ENCODE assay signal across 1 cellular context in the genomic region with DNA sequence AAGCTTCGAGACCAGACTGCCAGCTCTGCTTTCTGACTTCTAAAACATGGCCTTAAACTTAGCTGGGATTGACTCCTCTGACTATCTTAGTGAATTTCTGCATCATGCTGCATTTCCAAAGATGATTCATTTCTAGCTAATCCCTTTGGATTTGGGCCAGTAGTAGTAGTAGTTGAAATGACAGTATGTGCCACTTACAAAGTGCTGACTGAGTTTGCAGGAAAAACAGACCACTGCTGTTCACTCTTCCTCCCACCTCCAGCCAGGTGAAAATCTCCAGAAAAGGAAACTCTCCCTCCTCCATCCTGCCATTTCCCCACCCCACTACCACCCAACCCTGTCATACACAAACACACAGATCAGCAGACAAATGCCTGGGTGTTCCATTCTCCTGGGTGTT.
TF ChIP-seq lines count a peak whose summit lies in the region.

No MANE protein-coding gene starts in this region.

TF ChIP-seq in K562, 482 proteins besides CTCF, POLR2A, EP300 and RAD21 (continued from another document):
- TF ChIP-seq SMARCE1 (IDR thresholded peaks at IDR 0.05) (peak; percentile 56; the same call in 1 of the 2 replicates), ARID1B (IDR thresholded peaks at IDR 0.05) (peak; percentile 40; the same call in 1 of the 2 replicates), NFIC (IDR thresholded peaks at IDR 0.05) (peak; percentile 90), TCF3 (CRISPR knock-in tag; IDR thresholded peaks at IDR 0.05) (peak; percentile 7; the same call in 1 of the 2 replicates), NR2C1 (IDR thresholded peaks at IDR 0.05) (no peak), NR2C1 (tag; IDR thresholded peaks at IDR 0.05) (no peak), DPF2 (IDR thresholded peaks at IDR 0.05) (peak; percentile 58; the same call in 1 of the 2 replicates), GTF3C2 (IDR thresholded peaks at IDR 0.05; ENCODE audit: borderline replicate concordance, extremely low read depth, insufficient read length) (no peak), ZNF551 (CRISPR knock-in tag; IDR thresholded peaks at IDR 0.05) (no peak), HMBOX1 (IDR thresholded peaks at IDR 0.05) (0 out of 2 replicates have a peak, but pooled peaks have one; percentile 28), NFE2 (IDR thresholded peaks at IDR 0.05; ENCODE audit: low read depth) (peak; percentile 20; the same call in 1 of the 2 replicates), JUN (IDR thresholded peaks at IDR 0.05; ENCODE audit: borderline replicate concordance, low read depth, low read length) (peak; percentile 44; the same call in 1 of the 2 replicates), JUN (CRISPR knock-in tag; IDR thresholded peaks at IDR 0.05; ENCODE audit: borderline replicate concordance) (no peak)
- TF ChIP-seq, protein P1, sequence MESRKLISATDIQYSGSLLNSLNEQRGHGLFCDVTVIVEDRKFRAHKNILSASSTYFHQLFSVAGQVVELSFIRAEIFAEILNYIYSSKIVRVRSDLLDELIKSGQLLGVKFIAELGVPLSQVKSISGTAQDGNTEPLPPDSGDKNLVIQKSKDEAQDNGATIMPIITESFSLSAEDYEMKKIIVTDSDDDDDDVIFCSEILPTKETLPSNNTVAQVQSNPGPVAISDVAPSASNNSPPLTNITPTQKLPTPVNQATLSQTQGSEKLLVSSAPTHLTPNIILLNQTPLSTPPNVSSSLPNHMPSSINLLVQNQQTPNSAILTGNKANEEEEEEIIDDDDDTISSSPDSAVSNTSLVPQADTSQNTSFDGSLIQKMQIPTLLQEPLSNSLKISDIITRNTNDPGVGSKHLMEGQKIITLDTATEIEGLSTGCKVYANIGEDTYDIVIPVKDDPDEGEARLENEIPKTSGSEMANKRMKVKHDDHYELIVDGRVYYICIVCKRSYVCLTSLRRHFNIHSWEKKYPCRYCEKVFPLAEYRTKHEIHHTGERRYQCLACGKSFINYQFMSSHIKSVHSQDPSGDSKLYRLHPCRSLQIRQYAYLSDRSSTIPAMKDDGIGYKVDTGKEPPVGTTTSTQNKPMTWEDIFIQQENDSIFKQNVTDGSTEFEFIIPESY (CRISPR knock-in tag; IDR thresholded peaks at IDR 0.05): no peak
- TF ChIP-seq, protein P2, sequence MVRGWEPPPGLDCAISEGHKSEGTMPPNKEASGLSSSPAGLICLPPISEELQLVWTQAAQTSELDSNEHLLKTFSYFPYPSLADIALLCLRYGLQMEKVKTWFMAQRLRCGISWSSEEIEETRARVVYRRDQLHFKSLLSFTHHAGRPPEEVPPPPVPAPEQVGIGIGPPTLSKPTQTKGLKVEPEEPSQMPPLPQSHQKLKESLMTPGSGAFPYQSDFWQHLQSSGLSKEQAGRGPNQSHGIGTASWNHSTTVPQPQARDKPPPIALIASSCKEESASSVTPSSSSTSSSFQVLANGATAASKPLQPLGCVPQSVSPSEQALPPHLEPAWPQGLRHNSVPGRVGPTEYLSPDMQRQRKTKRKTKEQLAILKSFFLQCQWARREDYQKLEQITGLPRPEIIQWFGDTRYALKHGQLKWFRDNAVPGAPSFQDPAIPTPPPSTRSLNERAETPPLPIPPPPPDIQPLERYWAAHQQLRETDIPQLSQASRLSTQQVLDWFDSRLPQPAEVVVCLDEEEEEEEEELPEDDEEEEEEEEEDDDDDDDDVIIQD (CRISPR knock-in tag; IDR thresholded peaks at IDR 0.05): no peak
- TF ChIP-seq, protein P3, sequence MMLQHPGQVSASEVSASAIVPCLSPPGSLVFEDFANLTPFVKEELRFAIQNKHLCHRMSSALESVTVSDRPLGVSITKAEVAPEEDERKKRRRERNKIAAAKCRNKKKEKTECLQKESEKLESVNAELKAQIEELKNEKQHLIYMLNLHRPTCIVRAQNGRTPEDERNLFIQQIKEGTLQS (IDR thresholded peaks at IDR 0.05): peak; percentile 52
- TF ChIP-seq, protein P3 (CRISPR knock-in tag; conservative IDR thresholded peaks at IDR 0.05): no peak
- TF ChIP-seq, protein P4, sequence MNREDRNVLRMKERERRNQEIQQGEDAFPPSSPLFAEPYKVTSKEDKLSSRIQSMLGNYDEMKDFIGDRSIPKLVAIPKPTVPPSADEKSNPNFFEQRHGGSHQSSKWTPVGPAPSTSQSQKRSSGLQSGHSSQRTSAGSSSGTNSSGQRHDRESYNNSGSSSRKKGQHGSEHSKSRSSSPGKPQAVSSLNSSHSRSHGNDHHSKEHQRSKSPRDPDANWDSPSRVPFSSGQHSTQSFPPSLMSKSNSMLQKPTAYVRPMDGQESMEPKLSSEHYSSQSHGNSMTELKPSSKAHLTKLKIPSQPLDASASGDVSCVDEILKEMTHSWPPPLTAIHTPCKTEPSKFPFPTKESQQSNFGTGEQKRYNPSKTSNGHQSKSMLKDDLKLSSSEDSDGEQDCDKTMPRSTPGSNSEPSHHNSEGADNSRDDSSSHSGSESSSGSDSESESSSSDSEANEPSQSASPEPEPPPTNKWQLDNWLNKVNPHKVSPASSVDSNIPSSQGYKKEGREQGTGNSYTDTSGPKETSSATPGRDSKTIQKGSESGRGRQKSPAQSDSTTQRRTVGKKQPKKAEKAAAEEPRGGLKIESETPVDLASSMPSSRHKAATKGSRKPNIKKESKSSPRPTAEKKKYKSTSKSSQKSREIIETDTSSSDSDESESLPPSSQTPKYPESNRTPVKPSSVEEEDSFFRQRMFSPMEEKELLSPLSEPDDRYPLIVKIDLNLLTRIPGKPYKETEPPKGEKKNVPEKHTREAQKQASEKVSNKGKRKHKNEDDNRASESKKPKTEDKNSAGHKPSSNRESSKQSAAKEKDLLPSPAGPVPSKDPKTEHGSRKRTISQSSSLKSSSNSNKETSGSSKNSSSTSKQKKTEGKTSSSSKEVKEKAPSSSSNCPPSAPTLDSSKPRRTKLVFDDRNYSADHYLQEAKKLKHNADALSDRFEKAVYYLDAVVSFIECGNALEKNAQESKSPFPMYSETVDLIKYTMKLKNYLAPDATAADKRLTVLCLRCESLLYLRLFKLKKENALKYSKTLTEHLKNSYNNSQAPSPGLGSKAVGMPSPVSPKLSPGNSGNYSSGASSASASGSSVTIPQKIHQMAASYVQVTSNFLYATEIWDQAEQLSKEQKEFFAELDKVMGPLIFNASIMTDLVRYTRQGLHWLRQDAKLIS (CRISPR knock-in tag; IDR thresholded peaks at IDR 0.05): 0 out of 2 replicates have a peak, but pooled peaks have one; percentile 12
